2 cellular contexts compared by ENCODE assay signal in the genomic region with DNA sequence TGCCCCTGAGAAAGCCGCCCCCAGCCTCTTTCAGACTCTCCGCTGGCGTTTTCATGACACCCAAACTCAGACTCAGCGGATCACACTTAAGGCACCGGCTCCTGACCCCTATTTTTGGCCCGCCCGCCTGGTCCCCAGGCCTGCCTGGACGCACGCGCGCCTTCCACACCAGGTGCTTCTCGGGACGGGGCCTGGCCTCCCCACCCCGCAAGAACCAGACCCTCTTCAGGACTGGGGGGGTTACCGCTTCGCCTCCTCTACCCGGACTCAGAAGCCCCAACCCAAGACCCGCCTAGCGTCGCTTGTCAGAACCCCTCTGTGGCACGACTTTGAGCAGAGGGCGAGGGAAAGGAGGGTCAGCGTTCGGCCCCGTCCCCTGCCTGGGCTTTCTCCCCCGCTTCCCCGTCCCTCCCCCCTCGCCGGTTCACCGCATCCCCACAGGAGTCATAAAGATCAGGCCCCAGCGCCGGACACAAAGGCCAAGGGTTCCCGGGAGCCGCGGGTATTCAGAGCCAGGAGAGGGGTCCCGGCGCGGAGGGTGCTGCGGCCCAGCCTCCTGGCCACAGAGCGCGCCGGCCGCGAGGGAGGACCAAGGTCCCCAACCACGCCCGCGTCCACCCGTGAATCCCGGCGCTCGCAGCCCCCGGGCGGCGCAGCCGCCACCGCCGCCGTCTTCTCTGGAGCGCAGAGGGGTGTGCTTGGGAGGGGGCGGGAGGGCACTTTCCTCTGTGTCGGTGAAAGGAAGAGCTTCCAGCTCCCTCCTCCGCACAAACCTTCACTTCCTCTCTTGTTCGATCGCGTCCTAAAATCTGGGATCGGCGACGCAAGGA.
A peak's percentile ranks its signal among the peaks of the same experiment; 100 is the strongest.
TF ChIP-seq lines count a peak whose summit lies in the region.

No MANE protein-coding gene starts in this region.

TF ChIP-seq in GM23338, 12 proteins besides CTCF, POLR2A, EP300 and RAD21:
- TF ChIP-seq, protein P1, sequence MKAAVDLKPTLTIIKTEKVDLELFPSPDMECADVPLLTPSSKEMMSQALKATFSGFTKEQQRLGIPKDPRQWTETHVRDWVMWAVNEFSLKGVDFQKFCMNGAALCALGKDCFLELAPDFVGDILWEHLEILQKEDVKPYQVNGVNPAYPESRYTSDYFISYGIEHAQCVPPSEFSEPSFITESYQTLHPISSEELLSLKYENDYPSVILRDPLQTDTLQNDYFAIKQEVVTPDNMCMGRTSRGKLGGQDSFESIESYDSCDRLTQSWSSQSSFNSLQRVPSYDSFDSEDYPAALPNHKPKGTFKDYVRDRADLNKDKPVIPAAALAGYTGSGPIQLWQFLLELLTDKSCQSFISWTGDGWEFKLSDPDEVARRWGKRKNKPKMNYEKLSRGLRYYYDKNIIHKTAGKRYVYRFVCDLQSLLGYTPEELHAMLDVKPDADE (IDR thresholded peaks at IDR 0.05): no peak
- TF ChIP-seq EZH2 (IDR thresholded peaks at IDR 0.05; ENCODE audit: low read depth, unreplicated experiment) (peak; percentile 79), JUNB (IDR thresholded peaks at IDR 0.05; ENCODE audit: unreplicated experiment) (no peak)

TF ChIP-seq in neural cell, 6 proteins besides CTCF, POLR2A, EP300 and RAD21 (continued from another document):
- TF ChIP-seq, protein P2, sequence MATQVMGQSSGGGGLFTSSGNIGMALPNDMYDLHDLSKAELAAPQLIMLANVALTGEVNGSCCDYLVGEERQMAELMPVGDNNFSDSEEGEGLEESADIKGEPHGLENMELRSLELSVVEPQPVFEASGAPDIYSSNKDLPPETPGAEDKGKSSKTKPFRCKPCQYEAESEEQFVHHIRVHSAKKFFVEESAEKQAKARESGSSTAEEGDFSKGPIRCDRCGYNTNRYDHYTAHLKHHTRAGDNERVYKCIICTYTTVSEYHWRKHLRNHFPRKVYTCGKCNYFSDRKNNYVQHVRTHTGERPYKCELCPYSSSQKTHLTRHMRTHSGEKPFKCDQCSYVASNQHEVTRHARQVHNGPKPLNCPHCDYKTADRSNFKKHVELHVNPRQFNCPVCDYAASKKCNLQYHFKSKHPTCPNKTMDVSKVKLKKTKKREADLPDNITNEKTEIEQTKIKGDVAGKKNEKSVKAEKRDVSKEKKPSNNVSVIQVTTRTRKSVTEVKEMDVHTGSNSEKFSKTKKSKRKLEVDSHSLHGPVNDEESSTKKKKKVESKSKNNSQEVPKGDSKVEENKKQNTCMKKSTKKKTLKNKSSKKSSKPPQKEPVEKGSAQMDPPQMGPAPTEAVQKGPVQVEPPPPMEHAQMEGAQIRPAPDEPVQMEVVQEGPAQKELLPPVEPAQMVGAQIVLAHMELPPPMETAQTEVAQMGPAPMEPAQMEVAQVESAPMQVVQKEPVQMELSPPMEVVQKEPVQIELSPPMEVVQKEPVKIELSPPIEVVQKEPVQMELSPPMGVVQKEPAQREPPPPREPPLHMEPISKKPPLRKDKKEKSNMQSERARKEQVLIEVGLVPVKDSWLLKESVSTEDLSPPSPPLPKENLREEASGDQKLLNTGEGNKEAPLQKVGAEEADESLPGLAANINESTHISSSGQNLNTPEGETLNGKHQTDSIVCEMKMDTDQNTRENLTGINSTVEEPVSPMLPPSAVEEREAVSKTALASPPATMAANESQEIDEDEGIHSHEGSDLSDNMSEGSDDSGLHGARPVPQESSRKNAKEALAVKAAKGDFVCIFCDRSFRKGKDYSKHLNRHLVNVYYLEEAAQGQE (IDR thresholded peaks at IDR 0.05; ENCODE audit: borderline replicate concordance): no peak
- TF ChIP-seq SMC3 (conservative IDR thresholded peaks at IDR 0.05; ENCODE audit: poor library complexity): no peak
- TF ChIP-seq POLR2AphosphoS5 (IDR thresholded peaks at IDR 0.05): no peak
- TF ChIP-seq EZH2 (IDR thresholded peaks at IDR 0.05; ENCODE audit: borderline replicate concordance, insufficient read depth, low read length, poor library complexity, severe bottlenecking): no peak
- TF ChIP-seq MXI1 (conservative IDR thresholded peaks at IDR 0.05; ENCODE audit: poor library complexity, severe bottlenecking): no peak
